ENCODE assay signal across 17 cellular contexts in the genomic region with DNA sequence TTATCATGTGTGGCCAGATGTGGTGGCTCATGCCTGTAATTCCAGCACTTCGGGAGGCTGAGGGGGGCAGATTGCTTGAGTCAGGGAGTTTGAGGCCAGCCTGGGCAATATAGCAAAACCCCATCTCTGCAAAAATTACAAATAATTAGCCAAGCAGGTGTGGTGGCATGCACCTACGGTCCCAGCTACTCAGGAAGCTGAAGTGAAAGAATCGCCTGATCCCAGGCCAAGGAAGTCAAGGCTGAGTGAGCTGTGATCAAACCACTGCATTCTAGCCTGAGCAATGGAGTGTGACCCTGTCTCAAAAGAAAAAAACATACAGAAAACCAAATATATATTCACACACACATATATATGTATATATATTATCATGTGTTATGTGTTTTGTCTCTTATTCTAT. TPM values are rescaled to one million over a fixed set of nuclear protein-coding genes. Genes with fewer than 3 reads are reported as not detected.
DNase-seq lines count a peak whose midpoint lies in the region; ATAC-seq and TF ChIP-seq lines count a peak whose summit lies in the region.
"Had no signal": no experiment of that assay in that cellular context is flagged by ENCODE, and none has a peak within 500 bp of the region (broad histone marks: within the 10 kb centered on the region; RNA-seq: fewer than 3 reads in every experiment).

No MANE protein-coding gene starts in this region.

- DNase-seq in kidney tubule cell (ENCODE audit: low spot score) = peak; percentile 79
- DNase-seq in central memory CD4-positive, alpha-beta T cell = no peak
- DNase-seq in A172 (ENCODE audit: low spot score) = no peak
- DNase-seq in LoVo (ENCODE audit: low spot score) = no peak
- DNase-seq: activated CD8-positive, alpha-beta memory T cell treated with anti-CD3 and anti-CD28 coated beads, Interleukin-2, amount 10 ng/mL, durations not matched to agents 7 days and 5 days; aorta; effector CD4-positive, alpha-beta T cell; heart left ventricle; NCI-H187; OCI-M1; stimulated activated CD4-positive, alpha-beta T cell treated with anti-CD3 and anti-CD28 coated beads, Interleukin-12 subunit alpha, Interleukin-12 subunit beta, amount 100 ng/mL, for 4 hours had no signal

- 100% methylated on average over 2 of the region's 3 CpGs; no CpG with 5 or more reads in 1 of the 2 donors for WGBS in gastroesophageal sphincter (ENCODE audit: low coverage in 1 of 2), 2 donors

- ATAC-seq in GM19023 (IDR thresholded peaks at IDR 0.05; ENCODE audit: unreplicated experiment) (peak; percentile 76), GM21825 (IDR thresholded peaks at IDR 0.05; ENCODE audit: unreplicated experiment) (peak; percentile 89), HG03108 (IDR thresholded peaks at IDR 0.05; ENCODE audit: unreplicated experiment) (peak; percentile 92), gastroesophageal sphincter (no peak)
- ATAC-seq: activated CD8-positive, alpha-beta memory T cell treated with anti-CD3 and anti-CD28 coated beads, Interleukin-2, amount 10 ng/mL, durations not matched to agents 7 days and 5 days; heart left ventricle had no signal

- H3K36me3 ChIP-seq in gastroesophageal sphincter = no peaks in the 10 kb centered on the region
- H3K36me3 ChIP-seq: heart left ventricle, neural progenitor cell had no signal

- no peaks in the 10 kb centered on the region for H3K27me3 ChIP-seq in gastroesophageal sphincter
- H3K27me3 ChIP-seq: heart left ventricle, neural progenitor cell had no signal

- H3K27ac ChIP-seq in gastroesophageal sphincter = no peak overlapping the region
- H3K27ac ChIP-seq: heart left ventricle, neural progenitor cell had no signal

- no peaks in the 10 kb centered on the region for H3K9me3 ChIP-seq in gastroesophageal sphincter
- H3K9me3 ChIP-seq: heart left ventricle had no signal

- no peak for TF ChIP-seq CTCF in gastroesophageal sphincter (IDR thresholded peaks at IDR 0.05)

- H3K4me3 ChIP-seq in gastroesophageal sphincter = no peak overlapping the region
- H3K4me3 ChIP-seq: heart left ventricle, neural progenitor cell had no signal

- TF ChIP-seq POLR2A in gastroesophageal sphincter (IDR thresholded peaks at IDR 0.05) = no peak

- TF ChIP-seq EP300 in gastroesophageal sphincter (IDR thresholded peaks at IDR 0.05) = no peak

- H3K4me1 ChIP-seq in gastroesophageal sphincter = peaks cover 0 to 6% (median 0%) of the 10 kb centered on the region in 3 donors
- H3K4me1 ChIP-seq: heart left ventricle, neural progenitor cell had no signal

RNA-seq across cellular contexts. Expression of a gene that starts 15.0 kb away (rescaled TPM):
- total RNA-seq in A172 (2014; rRNA removed; shearing (Covaris generic)) = not detected in 2 replicates
- not detected for total RNA-seq in gastroesophageal sphincter
- total RNA-seq: activated CD8-positive, alpha-beta memory T cell treated with anti-CD3 and anti-CD28 coated beads, Interleukin-2, amount 10 ng/mL, durations not matched to agents 7 days and 5 days; aorta; heart left ventricle; HT-29 had no signal
